In genomic region chr7:115910541-115911164, GRCh38 we compare ENCODE assay signal across 9 cellular contexts.
DNase-seq lines count a peak whose midpoint lies in the region; ATAC-seq and TF ChIP-seq lines count a peak whose summit lies in the region.
"Had no signal": no experiment of that assay in that cellular context is flagged by ENCODE, and none has a peak within 500 bp of the region (broad histone marks: within the 10 kb centered on the region; RNA-seq: fewer than 3 reads in every experiment).

No MANE protein-coding gene starts in this region.

- H3K27ac Mint-ChIP-seq in chondrocyte (ENCODE audit: unreplicated experiment) (no peak overlapping the region), nephron (peak overlapping the region in 2 of 3 experiments; percentile 43 to 53)

- H3K4me1 Mint-ChIP-seq in chondrocyte (ENCODE audit: low read depth) (peaks cover 6% of the 10 kb centered on the region), nephron (peaks cover 15% of the 10 kb centered on the region)
- H3K4me1 Mint-ChIP-seq: central memory CD8-positive, alpha-beta T cell had no signal

- H3K4me3 Mint-ChIP-seq in chondrocyte (ENCODE audit: unreplicated experiment) = no peak overlapping the region
- peak overlapping the region in 1 of 3 experiments; percentile 11 for H3K4me3 Mint-ChIP-seq in nephron
- H3K4me3 Mint-ChIP-seq: central memory CD8-positive, alpha-beta T cell had no signal

- H3K36me3 Mint-ChIP-seq in chondrocyte (ENCODE audit: low read depth) (no peaks in the 10 kb centered on the region), nephron (ENCODE audit: low read depth) (no peaks in the 10 kb centered on the region)

- TF ChIP-seq CTCF in chondrocyte (IDR thresholded peaks at IDR 0.05) = peak; percentile 89
- TF ChIP-seq CTCF in nephron (IDR thresholded peaks at IDR 0.05; ENCODE audit: unreplicated experiment in 3 of 3) = peak; percentile 77 to 86 (median 78)

- ATAC-seq in HG02938 (IDR thresholded peaks at IDR 0.05; ENCODE audit: unreplicated experiment) (peak; percentile 66), left ventricle myocardium superior (no peak)

- intact Hi-C loops in left ventricle myocardium superior (cut with micrococcal nuclease) = loop anchor here (10.0 kb wide), 1 partner anchor 1886 kb away; no protein-coding TSS in a partner anchor

- peaks cover 11% of the 10 kb centered on the region for H3K27me3 Mint-ChIP-seq in chondrocyte (ENCODE audit: low read depth)
- H3K27me3 Mint-ChIP-seq in nephron (ENCODE audit: low read depth) = peaks cover 8% of the 10 kb centered on the region
- H3K27me3 Mint-ChIP-seq: central memory CD8-positive, alpha-beta T cell had no signal

- DNase-seq in NCI-H510A treated with DMSO at 0.1 percent for 48 hours (lab: John Stamatoyannopoulos, UW) (peak; percentile 62), NCI-H510A (lab: John Stamatoyannopoulos, UW) (no peak), NCI-H774 (lab: John Stamatoyannopoulos, UW) (peak; percentile 55), chondrocyte (ENCODE audit: low spot score) (no peak), T-helper 1 cell (no peak), left ventricle myocardium superior (no peak)

- no peaks in the 10 kb centered on the region for H3K9me3 Mint-ChIP-seq in chondrocyte (ENCODE audit: low read depth)
- no peaks in the 10 kb centered on the region for H3K9me3 Mint-ChIP-seq in nephron
- H3K9me3 Mint-ChIP-seq: central memory CD8-positive, alpha-beta T cell had no signal

Comparison
In these comparisons a context has a peak if more than half of its experiments do, and no peak if none do; other contexts are left out.
1. DNase-seq: peak in NCI-H510A treated with DMSO at 0.1 percent for 48 hours (single experiment) and NCI-H774 (single experiment); none in NCI-H510A (single experiment), chondrocyte (single experiment), T-helper 1 cell (0 of 5) and left ventricle myocardium superior (single experiment).